In the genomic region with DNA sequence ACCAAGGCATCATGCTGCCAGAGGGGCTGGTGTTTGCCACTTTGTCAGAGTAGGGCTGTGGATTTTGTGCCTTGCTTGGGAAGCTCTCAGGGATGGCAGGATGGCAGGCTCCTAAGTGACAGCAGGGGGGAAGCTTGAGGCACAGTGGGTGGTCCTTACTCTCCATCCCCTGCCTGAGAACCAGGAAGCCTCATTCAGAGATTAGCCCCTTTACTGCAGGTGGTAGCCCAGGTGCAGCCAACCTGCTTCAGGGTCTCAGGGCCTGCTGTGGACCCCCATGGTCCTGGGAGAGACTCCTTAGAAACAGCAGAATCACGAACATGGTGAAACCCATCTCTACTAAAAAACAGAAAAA, we compare ENCODE assay signal across 11 cellular contexts. TPM values are rescaled to one million over a fixed set of nuclear protein-coding genes. Genes with fewer than 3 reads are reported as not detected.
DNase-seq lines count a peak whose midpoint lies in the region; ATAC-seq, FAIRE-seq and TF ChIP-seq lines count a peak whose summit lies in the region.
"Had no signal": no experiment of that assay in that cellular context is flagged by ENCODE, and none has a peak within 500 bp of the region (broad histone marks: within the 10 kb centered on the region; RNA-seq: fewer than 3 reads in every experiment).

No MANE protein-coding gene starts in this region.

- 86% methylated on average over 1 of the region's 1 CpG for WGBS in A549 (ENCODE audit: missing lambda C conversion rate)
- WGBS in body of pancreas, 2 donors = 91 to 100% methylated on average over 1 of the region's 1 CpG

- H3K27ac Mint-ChIP-seq in naive thymus-derived CD4-positive, alpha-beta T cell = peak overlapping the region in 6 of 9 donors; percentile 31 to 85 (median 70)

- peaks cover 0 to 42% (median 10%) of the 10 kb centered on the region in 7 donors for H3K4me1 Mint-ChIP-seq in naive thymus-derived CD4-positive, alpha-beta T cell
- H3K4me1 Mint-ChIP-seq: IgD-negative memory B cell had no signal

- H3K4me1 ChIP-seq in A549 (peaks cover 29% of the 10 kb centered on the region), HEK293 (ENCODE audit: control insufficient read depth, insufficient read depth, low read length) (no peaks in the 10 kb centered on the region), body of pancreas (peaks cover 44% of the 10 kb centered on the region)
- H3K4me1 ChIP-seq in naive thymus-derived CD4-positive, alpha-beta T cell (ENCODE audit: control insufficient read depth in 2 of 2, insufficient read depth in 2 of 2, low read length in 2 of 2) = no peaks in the 10 kb centered on the region

- H3K27ac ChIP-seq in A549 = peak overlapping the region in 1 of 2 experiments; percentile 64; a peak in 4 of 6 replicates
- H3K27ac ChIP-seq in HEK293 (ENCODE audit: extremely low read depth, low read depth, low read length) = no peak overlapping the region
- peak overlapping the region; percentile 46 to 85 (median 78) for H3K27ac ChIP-seq in body of pancreas
- H3K27ac ChIP-seq in naive thymus-derived CD4-positive, alpha-beta T cell (ENCODE audit: low read depth, low read length) = no peak overlapping the region

- POLR2A ChIA-PET in A549 (lab: Yijun Ruan, JAX) (interaction anchor here (0.6 kb wide), 1 partner anchor 62 kb away, joined by 4 read pairs; no protein-coding TSS in a partner anchor), HEK293 (lab: Yijun Ruan, JAX) (no interaction called here)
- POLR2A ChIA-PET in naive thymus-derived CD4-positive, alpha-beta T cell (lab: Charles Lee) = no interaction called here

- CTCF ChIA-PET in A549 (lab: Yijun Ruan, JAX) = interaction anchor here (1.2 kb wide), 1 partner anchor 37 kb away, joined by 5 read pairs; no protein-coding TSS in a partner anchor
- CTCF ChIA-PET in HEK293 (lab: Yijun Ruan, JAX) = no interaction called here
- CTCF ChIA-PET in naive thymus-derived CD4-positive, alpha-beta T cell (lab: Charles Lee) = no interaction called here

- no peak for TF ChIP-seq EP300 in A549 (IDR thresholded peaks at IDR 0.05)

- H3K36me3 ChIP-seq in HEK293 (ENCODE audit: control insufficient read depth in 2 of 2, insufficient read depth in 1 of 2, low read length in 2 of 2) (peaks cover 0 to 5% of the 10 kb centered on the region in 2 experiments; a peak in 1 of 3 replicates), body of pancreas (replicated peaks in 1 of 2; ENCODE audit: insufficient read depth in 1 of 2, low read depth in 2 of 2) (no peaks in the 10 kb centered on the region)
- peaks cover 0 to 52% (median 0%) of the 10 kb centered on the region in 3 experiments for H3K36me3 ChIP-seq in naive thymus-derived CD4-positive, alpha-beta T cell (ENCODE audit: control insufficient read depth in 2 of 3, insufficient read depth in 3 of 3, low read length in 3 of 3)

- intact Hi-C loops in body of pancreas (cut with DNase I) = no loop called here
- intact Hi-C loops in naive thymus-derived CD4-positive, alpha-beta T cell (cut with micrococcal nuclease) = no loop called here

- H3K27me3 Mint-ChIP-seq in naive thymus-derived CD4-positive, alpha-beta T cell = no peaks in the 10 kb centered on the region
- H3K27me3 Mint-ChIP-seq: IgD-negative memory B cell had no signal

- DNase-seq in A549 (ENCODE audit: low read depth in 1 of 2, low spot score in 1 of 2) (no peak), body of pancreas (no peak), AML-193 (lab: John Stamatoyannopoulos, UW) (no peak), inferior parietal cortex (ENCODE audit: extremely low spot score) (no peak), NCI-H526 treated with DMSO at 0.1 percent for 48 hours (lab: John Stamatoyannopoulos, UW) (no peak), CD1c-positive myeloid dendritic cell (ENCODE audit: extremely low spot score) (no peak)
- no peak for DNase-seq in naive thymus-derived CD4-positive, alpha-beta T cell
- DNase-seq: cerebellar nuclear complex, DMS79 treated with DMSO at 0.1 percent for 48 hours had no signal

- H3K4me2 ChIP-seq in A549 = peak overlapping the region; percentile 7; the same call in 1 of the 3 replicates

- H3K9me3 ChIP-seq in A549 = no peaks in the 10 kb centered on the region
- no peaks in the 10 kb centered on the region for H3K9me3 ChIP-seq in HEK293 (ENCODE audit: control insufficient read depth, insufficient read depth, low read depth, low read length)
- no peaks in the 10 kb centered on the region for H3K9me3 ChIP-seq in body of pancreas
- H3K9me3 ChIP-seq in naive thymus-derived CD4-positive, alpha-beta T cell (ENCODE audit: control insufficient read depth in 2 of 3, low read length in 3 of 3) = no peaks in the 10 kb centered on the region

- H3K27me3 ChIP-seq in body of pancreas = no peaks in the 10 kb centered on the region
- no peaks in the 10 kb centered on the region for H3K27me3 ChIP-seq in naive thymus-derived CD4-positive, alpha-beta T cell (ENCODE audit: control insufficient read depth in 2 of 2, insufficient read depth in 2 of 2, low read length in 2 of 2)

- H3K36me3 Mint-ChIP-seq in naive thymus-derived CD4-positive, alpha-beta T cell = peaks cover 0 to 30% (median 13%) of the 10 kb centered on the region in 5 donors

- TF ChIP-seq CTCF in A549 (IDR thresholded peaks at IDR 0.05) = no peak
- TF ChIP-seq CTCF in HEK293 (tag by site-specific recombination; IDR thresholded peaks at IDR 0.05) = no peak
- TF ChIP-seq CTCF in body of pancreas (IDR thresholded peaks at IDR 0.05) = no peak

- H3K4me3 Mint-ChIP-seq in naive thymus-derived CD4-positive, alpha-beta T cell = peak overlapping the region in 1 of 10 donors; percentile 30
- H3K4me3 Mint-ChIP-seq: IgD-negative memory B cell had no signal

- H3K4me3 ChIP-seq in A549 (no peak overlapping the region), HEK293 (ENCODE audit: low read depth, low read length) (no peak overlapping the region), body of pancreas (no peak overlapping the region)
- no peak overlapping the region for H3K4me3 ChIP-seq in naive thymus-derived CD4-positive, alpha-beta T cell (ENCODE audit: low read length)

- H3K9me3 Mint-ChIP-seq in naive thymus-derived CD4-positive, alpha-beta T cell = peaks cover 0 to 4% (median 0%) of the 10 kb centered on the region in 11 donors
- H3K9me3 Mint-ChIP-seq: IgD-negative memory B cell had no signal

- TF ChIP-seq RAD21 in A549 (conservative IDR thresholded peaks at IDR 0.05 in 1 of 2, IDR thresholded peaks at IDR 0.05 in 1 of 2) = no peak

- TF ChIP-seq POLR2A in A549 (IDR thresholded peaks at IDR 0.05; ENCODE audit: low read length) (no peak), body of pancreas (IDR thresholded peaks at IDR 0.05) (no peak)

- FAIRE-seq in A549 (lab: Jason Lieb, UNC) = no peak

- no peak for ATAC-seq in A549
- no peak for ATAC-seq in body of pancreas
- ATAC-seq in naive thymus-derived CD4-positive, alpha-beta T cell = no peak

TF ChIP-seq in A549, 52 proteins besides CTCF, POLR2A, EP300 and RAD21:
- TF ChIP-seq JUNB (IDR thresholded peaks at IDR 0.05) = no peak
- no peak for TF ChIP-seq ESRRA (IDR thresholded peaks at IDR 0.05; ENCODE audit: borderline replicate concordance, low read length)
- TF ChIP-seq HOXA7 (CRISPR knock-in tag; IDR thresholded peaks at IDR 0.05) = no peak
- TF ChIP-seq CBX2 (IDR thresholded peaks at IDR 0.05; ENCODE audit: borderline replicate concordance, low read depth) = no peak
- no peak for TF ChIP-seq NFE2L2 (conservative IDR thresholded peaks at IDR 0.05; ENCODE audit: low read length)
- no peak for TF ChIP-seq SREBF2 (IDR thresholded peaks at IDR 0.05)
- TF ChIP-seq NPAS2 (CRISPR knock-in tag; IDR thresholded peaks at IDR 0.05; ENCODE audit: borderline replicate concordance) = no peak
- no peak for TF ChIP-seq CHD4 (IDR thresholded peaks at IDR 0.05; ENCODE audit: borderline replicate concordance)

TF ChIP-seq in HEK293, 187 proteins besides CTCF, POLR2A, EP300 and RAD21 (continues in another document):
- TF ChIP-seq ZNF704 (tag by site-specific recombination; IDR thresholded peaks at IDR 0.05) (no peak), SP2 (tag by site-specific recombination; IDR thresholded peaks at IDR 0.05) (no peak), ZNF626 (tag by site-specific recombination; IDR thresholded peaks at IDR 0.05) (no peak), ZNF426 (tag by site-specific recombination; IDR thresholded peaks at IDR 0.05) (no peak), ZNF623 (tag by site-specific recombination; IDR thresholded peaks at IDR 0.05) (no peak), GLIS1 (tag by site-specific recombination; IDR thresholded peaks at IDR 0.05) (peak; percentile 67), ZNF274 (IDR thresholded peaks at IDR 0.05; ENCODE audit: low read length) (no peak), ZNF274 (tag by site-specific recombination; IDR thresholded peaks at IDR 0.05; ENCODE audit: borderline replicate concordance) (no peak), ZIC2 (tag by site-specific recombination; IDR thresholded peaks at IDR 0.05) (peak; percentile 68)

RNA-seq across cellular contexts. Expression of gene ST3GAL4, which starts 8.9 kb away (rescaled TPM):
- 11.9 and 17.3 TPM in 2 replicates for polyA plus RNA-seq in A549 (2011; rRNA removed)
- polyA plus RNA-seq in A549 (2012; cell fraction: cytosol; rRNA removed) = 25.4 and 31.5 TPM in 2 replicates
- 28.4 and 28.9 TPM in 2 replicates for polyA plus RNA-seq in A549 (2012; cell fraction: nucleus; rRNA removed)
- 16.5 to 19.7 TPM (median 17.5 TPM) in 3 replicates for polyA plus RNA-seq in A549 (2017; fragmentation: RNase III; extraction: RNeasy Plus Mini Kit Qiagen cat#74134 plus additional on column Dnase treatment)
- polyA minus RNA-seq in A549 (2011; rRNA and poly(A)+ RNA removed) = 17.9 and 19.2 TPM in 2 replicates
- total RNA-seq in body of pancreas = 10 to 100 TPM in 1 of 2 donors, 1 to 10 TPM in 1; 7.5 to 14.8 TPM
- total RNA-seq in naive thymus-derived CD4-positive, alpha-beta T cell = 10 to 100 TPM in 1 of 5 experiments, 1 to 10 TPM in 4; 2.7 to 13.4 (median 4.7) TPM
- polyA plus RNA-seq in naive thymus-derived CD4-positive, alpha-beta T cell = 1 to 10 TPM; 4.0 to 4.1 TPM

RNA-seq across cellular contexts. Expression of gene DCPS, which starts 42.7 kb away (rescaled TPM):
- 21.3 and 23.0 TPM in 2 replicates for polyA plus RNA-seq in A549 (2011; rRNA removed)
- polyA plus RNA-seq in A549 (2012; cell fraction: cytosol; rRNA removed) = 40.2 and 41.6 TPM in 2 replicates
- 33.1 and 39.1 TPM in 2 replicates for polyA plus RNA-seq in A549 (2012; cell fraction: nucleus; rRNA removed)
- polyA plus RNA-seq in A549 (2017; fragmentation: RNase III; extraction: RNeasy Plus Mini Kit Qiagen cat#74134 plus additional on column Dnase treatment) = 17.0 to 17.9 TPM (median 17.8 TPM) in 3 replicates
- 15.8 and 17.7 TPM in 2 replicates for polyA minus RNA-seq in A549 (2011; rRNA and poly(A)+ RNA removed)
- total RNA-seq in body of pancreas = 10 to 100 TPM in 1 of 2 donors, 1 to 10 TPM in 1; 3.0 to 17.9 TPM
- total RNA-seq in naive thymus-derived CD4-positive, alpha-beta T cell = 10 to 100 TPM; 11.0 to 37.2 (median 17.4) TPM
- polyA plus RNA-seq in naive thymus-derived CD4-positive, alpha-beta T cell = 10 to 100 TPM; 37.9 to 39.2 TPM

Comparison
In these comparisons a context has a peak if more than half of its experiments do, and no peak if none do; other contexts are left out.
1. H3K27ac ChIP-seq: peak in body of pancreas (4 of 4); none in HEK293 (single experiment) and naive thymus-derived CD4-positive, alpha-beta T cell (single experiment).